ENCODE assay signal across 7 cellular contexts in the genomic region with DNA sequence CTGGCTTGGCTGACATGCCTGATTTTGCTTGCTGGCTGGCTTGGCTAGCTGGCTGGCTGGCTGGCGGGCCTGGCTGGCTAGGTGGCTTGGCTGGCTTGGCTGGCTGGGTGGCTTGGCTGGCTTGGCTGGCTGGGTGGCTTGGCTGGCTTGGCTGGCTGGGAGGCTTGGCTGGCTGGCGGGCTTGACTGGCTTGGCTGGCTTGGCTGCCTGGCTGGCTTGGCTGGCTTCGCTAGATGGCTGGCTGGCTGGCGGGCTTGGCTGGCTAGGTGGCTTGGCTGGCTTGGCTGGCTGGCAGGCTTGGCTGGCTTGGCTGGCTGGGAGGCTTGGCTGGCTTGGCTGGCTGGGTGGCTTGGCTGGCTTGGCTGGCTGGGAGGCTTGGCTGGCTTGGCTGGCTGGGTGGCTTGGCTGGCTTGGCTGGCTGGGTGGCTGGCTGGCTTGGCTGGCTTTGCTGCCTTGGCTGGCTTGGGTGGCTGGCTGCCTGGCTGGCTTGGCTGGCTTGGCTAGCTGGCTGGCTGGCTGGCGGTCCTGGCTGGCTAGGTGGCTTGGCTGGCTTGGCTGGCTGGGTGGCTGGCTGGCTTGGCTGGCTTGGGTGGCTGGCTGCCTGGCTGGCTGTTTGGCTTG.
DNase-seq lines count a peak whose midpoint lies in the region; ATAC-seq and TF ChIP-seq lines count a peak whose summit lies in the region.
"Not testable (repeated sequence)": the region's sequence is repeated elsewhere in the genome, so short reads cannot be mapped to it uniquely, and the experiment has no call there.

No MANE protein-coding gene starts in this region.

- not testable (repeated sequence) for ATAC-seq in Right ventricle myocardium inferior, right lobe of liver

- intact Hi-C loops in Right ventricle myocardium inferior (cut with DNase I); right lobe of liver (cut with DNase I); posterior vena cava (cut with DNase I); spleen (cut with DNase I; ENCODE audit: low total_unique reads): not testable (repeated sequence)

- DNase-seq in Right ventricle myocardium inferior (ENCODE audit: missing footprints) (peak; percentile 21), islet precursor cell (peak; percentile 16), right lobe of liver (peak in 2 of 3 donors; percentile 8 to 36), mesenteric fat pad (ENCODE audit: low spot score) (peak; percentile 24), posterior vena cava (ENCODE audit: low spot score) (peak; percentile 75), spleen (peak; percentile 58), ureter (ENCODE audit: low spot score) (peak; percentile 37)

- H3K27ac ChIP-seq in right lobe of liver, spleen: not testable (repeated sequence)

- not testable (repeated sequence) for H3K27me3 ChIP-seq in right lobe of liver; spleen (replicated peaks in 1 of 7)

- TF ChIP-seq POLR2A in right lobe of liver (IDR thresholded peaks at IDR 0.05); spleen (IDR thresholded peaks at IDR 0.05): not testable (repeated sequence)

- H3K4me1 ChIP-seq in right lobe of liver, spleen: not testable (repeated sequence)

- H3K36me3 ChIP-seq in right lobe of liver, spleen: not testable (repeated sequence)

- not testable (repeated sequence) for H3K9me3 ChIP-seq in right lobe of liver, spleen

- no CpG with 5 or more reads among the region's 5 CpGs for WGBS in right lobe of liver (ENCODE audit: insufficient coverage, low coverage, low lambda C conversion rate, missing lambda C conversion rate)
- 83 to 96% (median 89%) methylated on average over 4 to 5 of the region's 5 CpGs for WGBS in spleen, 5 donors

- not testable (repeated sequence) for H3K4me3 ChIP-seq in right lobe of liver, spleen

- not testable (repeated sequence) for TF ChIP-seq CTCF in right lobe of liver (IDR thresholded peaks at IDR 0.05); spleen (IDR thresholded peaks at IDR 0.05 in 8 of 11, conservative IDR thresholded peaks at IDR 0.05 in 3 of 11)

Comparison
In these comparisons a context has a peak if more than half of its experiments do, and no peak if none do; other contexts are left out.
1. DNase-seq: peak in every context shown above with its lines; median percentile 75 in posterior vena cava; 58 in spleen; 37 in ureter; 24 in mesenteric fat pad; 22 in right lobe of liver; 21 in Right ventricle myocardium inferior; 16 in islet precursor cell.